Comparison of ENCODE assay signal across 10 cellular contexts in genomic region chr2:43168016-43168369, GRCh38. TPM values are rescaled to one million over a fixed set of nuclear protein-coding genes. Genes with fewer than 3 reads are reported as not detected.
DNase-seq lines count a peak whose midpoint lies in the region; ATAC-seq and TF ChIP-seq lines count a peak whose summit lies in the region.
"Had no signal": no experiment of that assay in that cellular context is flagged by ENCODE, and none has a peak within 500 bp of the region (broad histone marks: within the 10 kb centered on the region; RNA-seq: fewer than 3 reads in every experiment).

No MANE protein-coding gene starts in this region.

- H3K9me3 ChIP-seq in liver (ENCODE audit: control insufficient read depth in 4 of 4, low read length in 3 of 4), result no peaks in the 10 kb centered on the region

- peak overlapping the region; percentile 66 to 78 for H3K27ac ChIP-seq in liver (ENCODE audit: low read depth in 1 of 2, low read length in 2 of 2)

- 93% methylated on average over 1 of the region's 1 CpG for WGBS in liver

- no peaks in the 10 kb centered on the region for H3K36me3 Mint-ChIP-seq in activated CD4-positive, alpha-beta T cell treated with anti-CD3 and anti-CD28 coated beads, Interleukin-2, amount 10 ng/mL, durations not matched to agents 7 days and 5 days (ENCODE audit: low read depth)
- no peaks in the 10 kb centered on the region for H3K36me3 Mint-ChIP-seq in activated CD8-positive, alpha-beta T cell treated with anti-CD3 and anti-CD28 coated beads for 36 hours (ENCODE audit: low read depth)
- H3K36me3 Mint-ChIP-seq in stimulated activated naive B cell treated with anti-CD40 and anti-IgM and Interleukin-4, amounts not matched to agents 10 μg/mL and 1 μg/mL and 100 μg/mL, for 72 hours, result no peaks in the 10 kb centered on the region

- POLR2A ChIA-PET in activated CD4-positive, alpha-beta T cell treated with anti-CD3 and anti-CD28 coated beads, Interleukin-2, amount 10 ng/mL, durations not matched to agents 7 days and 5 days (lab: Charles Lee), result interaction anchor here (0.7 kb wide), 1 partner anchor 312 kb away, joined by 3 read pairs; no protein-coding TSS in a partner anchor
- POLR2A ChIA-PET in activated CD8-positive, alpha-beta T cell treated with anti-CD3 and anti-CD28 coated beads for 36 hours (lab: Charles Lee), result interaction anchor here (0.9 to 19.8 kb wide), 7 partner anchors 8 to 54 kb away, joined by 3 to 252 read pairs (median 5); partner anchors contain the start of gene ZFP36L2

- CTCF ChIA-PET in activated CD4-positive, alpha-beta T cell treated with anti-CD3 and anti-CD28 coated beads, Interleukin-2, amount 10 ng/mL, durations not matched to agents 7 days and 5 days (lab: Charles Lee), result interaction anchor here (0.6 to 4.6 kb wide), 8 partner anchors 10 to 56 kb away, joined by 3 to 42 read pairs (median 4); no protein-coding TSS in a partner anchor
- CTCF ChIA-PET in activated CD8-positive, alpha-beta T cell treated with anti-CD3 and anti-CD28 coated beads for 36 hours (lab: Charles Lee), result interaction anchor here (1.1 to 6.5 kb wide), 7 partner anchors 8 to 53 kb away, joined by 3 to 90 read pairs (median 9); no protein-coding TSS in a partner anchor

- H3K27ac Mint-ChIP-seq in activated CD4-positive, alpha-beta T cell treated with anti-CD3 and anti-CD28 coated beads, Interleukin-2, amount 10 ng/mL, durations not matched to agents 7 days and 5 days, result peak overlapping the region; percentile 94
- peak overlapping the region; percentile 94 for H3K27ac Mint-ChIP-seq in activated CD8-positive, alpha-beta T cell treated with anti-CD3 and anti-CD28 coated beads for 36 hours
- peak overlapping the region; percentile 95 for H3K27ac Mint-ChIP-seq in stimulated activated naive B cell treated with anti-CD40 and anti-IgM and Interleukin-4, amounts not matched to agents 10 μg/mL and 1 μg/mL and 100 μg/mL, for 72 hours

- H3K4me1 ChIP-seq in liver (ENCODE audit: control insufficient read depth in 4 of 4, insufficient read depth in 4 of 4, low read length in 3 of 4), result peaks cover 3 to 16% (median 6%) of the 10 kb centered on the region in 4 donors

- H3K4me3 ChIP-seq in liver (ENCODE audit: low read depth in 1 of 3, low read length in 3 of 3), result no peak overlapping the region

- H3K4me1 Mint-ChIP-seq in activated CD4-positive, alpha-beta T cell treated with anti-CD3 and anti-CD28 coated beads, Interleukin-2, amount 10 ng/mL, durations not matched to agents 7 days and 5 days, result peaks cover 72% of the 10 kb centered on the region
- peaks cover 64% of the 10 kb centered on the region for H3K4me1 Mint-ChIP-seq in activated CD8-positive, alpha-beta T cell treated with anti-CD3 and anti-CD28 coated beads for 36 hours (ENCODE audit: low read depth)
- peaks cover 47 to 67% of the 10 kb centered on the region in 2 donors for H3K4me1 Mint-ChIP-seq in stimulated activated naive B cell treated with anti-CD40 and anti-IgM and Interleukin-4, amounts not matched to agents 10 μg/mL and 1 μg/mL and 100 μg/mL, for 72 hours

- H3K4me3 Mint-ChIP-seq in activated CD4-positive, alpha-beta T cell treated with anti-CD3 and anti-CD28 coated beads, Interleukin-2, amount 10 ng/mL, durations not matched to agents 7 days and 5 days, result no peak overlapping the region
- H3K4me3 Mint-ChIP-seq in activated CD8-positive, alpha-beta T cell treated with anti-CD3 and anti-CD28 coated beads for 36 hours, result no peak overlapping the region
- peak overlapping the region in 1 of 2 donors; percentile 0 for H3K4me3 Mint-ChIP-seq in stimulated activated naive B cell treated with anti-CD40 and anti-IgM and Interleukin-4, amounts not matched to agents 10 μg/mL and 1 μg/mL and 100 μg/mL, for 72 hours

- H3K9me3 Mint-ChIP-seq in activated CD4-positive, alpha-beta T cell treated with anti-CD3 and anti-CD28 coated beads, Interleukin-2, amount 10 ng/mL, durations not matched to agents 7 days and 5 days, result no peaks in the 10 kb centered on the region
- no peaks in the 10 kb centered on the region for H3K9me3 Mint-ChIP-seq in activated CD8-positive, alpha-beta T cell treated with anti-CD3 and anti-CD28 coated beads for 36 hours
- H3K9me3 Mint-ChIP-seq in stimulated activated naive B cell treated with anti-CD40 and anti-IgM and Interleukin-4, amounts not matched to agents 10 μg/mL and 1 μg/mL and 100 μg/mL, for 72 hours, result peaks cover 2 to 3% of the 10 kb centered on the region in 2 donors

- no peak for DNase-seq in activated CD4-positive, alpha-beta T cell treated with anti-CD3 and anti-CD28 coated beads, Interleukin-2, amount 10 ng/mL, durations not matched to agents 7 days and 5 days
- DNase-seq in activated CD4-positive, alpha-beta T cell treated with anti-CD3 and anti-CD28 coated beads for 1 hour, result no peak
- no peak for DNase-seq in activated CD8-positive, alpha-beta T cell treated with anti-CD3 and anti-CD28 coated beads for 36 hours
- no peak for DNase-seq in stimulated activated naive B cell treated with anti-CD40 and anti-IgM and Interleukin-4, amounts not matched to agents 10 μg/mL and 1 μg/mL and 100 μg/mL, for 72 hours
- no peak for DNase-seq in stimulated activated CD4-positive, alpha-beta T cell treated with anti-CD3 and anti-CD28 coated beads, Interleukin-1b, Interleukin-23, amount 100 ng/mL, for 48 hours
- DNase-seq in HuH-7 (ENCODE audit: low spot score), result no peak
- no peak for DNase-seq in DMS53 (lab: John Stamatoyannopoulos, UW)
- DNase-seq: activated gamma-delta T cell treated with Interleukin-2 at 50 U/mL for 16 hours, Karpas-422 had no signal

- ATAC-seq in activated CD8-positive, alpha-beta T cell treated with anti-CD3 and anti-CD28 coated beads for 36 hours, result no peak
- ATAC-seq in stimulated activated naive B cell treated with anti-CD40 and anti-IgM and Interleukin-4, amounts not matched to agents 10 μg/mL and 1 μg/mL and 100 μg/mL, for 72 hours (replicated peaks), result no peak

- no peaks in the 10 kb centered on the region for H3K27me3 ChIP-seq in liver (ENCODE audit: control insufficient read depth in 4 of 4, insufficient read depth in 4 of 4, low read length in 3 of 4)

- intact Hi-C loops in activated CD8-positive, alpha-beta T cell treated with anti-CD3 and anti-CD28 coated beads for 36 hours (cut with micrococcal nuclease), result no loop called here

- no peak for TF ChIP-seq CTCF in activated CD8-positive, alpha-beta T cell treated with anti-CD3 and anti-CD28 coated beads for 36 hours (IDR thresholded peaks at IDR 0.05)
- TF ChIP-seq CTCF in liver (IDR thresholded peaks at IDR 0.05; ENCODE audit: low read depth, low read length, missing input control), result no peak

- H3K9ac ChIP-seq in liver (ENCODE audit: low read depth in 1 of 2, low read length in 2 of 2), result no peak overlapping the region

- no peak for TF ChIP-seq RAD21 in liver (IDR thresholded peaks at IDR 0.05)

- H3K36me3 ChIP-seq in liver (ENCODE audit: control insufficient read depth in 4 of 4, insufficient read depth in 3 of 4, low read depth in 1 of 4, low read length in 3 of 4), result no peaks in the 10 kb centered on the region

- no peaks in the 10 kb centered on the region for H3K27me3 Mint-ChIP-seq in activated CD4-positive, alpha-beta T cell treated with anti-CD3 and anti-CD28 coated beads, Interleukin-2, amount 10 ng/mL, durations not matched to agents 7 days and 5 days
- H3K27me3 Mint-ChIP-seq in activated CD8-positive, alpha-beta T cell treated with anti-CD3 and anti-CD28 coated beads for 36 hours, result no peaks in the 10 kb centered on the region
- H3K27me3 Mint-ChIP-seq in stimulated activated naive B cell treated with anti-CD40 and anti-IgM and Interleukin-4, amounts not matched to agents 10 μg/mL and 1 μg/mL and 100 μg/mL, for 72 hours, result no peaks in the 10 kb centered on the region

TF ChIP-seq in liver, 16 proteins besides CTCF, POLR2A, EP300 and RAD21:
- TF ChIP-seq HNF4G (IDR thresholded peaks at IDR 0.05), result no peak
- TF ChIP-seq MAX (IDR thresholded peaks at IDR 0.05), result no peak
- TF ChIP-seq NR2F2 (IDR thresholded peaks at IDR 0.05), result no peak
- TF ChIP-seq SP1 (IDR thresholded peaks at IDR 0.05), result no peak
- TF ChIP-seq ATF3 (IDR thresholded peaks at IDR 0.05), result no peak

RNA-seq across cellular contexts. Expression of gene ZFP36L2, which starts 58.4 kb away (rescaled TPM):
- 100 to 1,000 TPM; 210 to 228 TPM for total RNA-seq in activated CD4-positive, alpha-beta T cell treated with anti-CD3 and anti-CD28 coated beads, Interleukin-2, amount 10 ng/mL, durations not matched to agents 7 days and 5 days
- total RNA-seq in activated CD8-positive, alpha-beta T cell treated with anti-CD3 and anti-CD28 coated beads for 36 hours, result 100 to 1,000 TPM; 102 to 106 TPM
- 10 to 100 TPM; 10.3 to 19.7 TPM for total RNA-seq in liver
- polyA plus RNA-seq in liver, result 10 to 100 TPM; 18.1 to 26.8 TPM

Comparison
In these comparisons a context has a peak if more than half of its experiments do, and no peak if none do; other contexts are left out.
1. RNA of gene ZFP36L2, which starts 58.4 kb away (total RNA-seq): 210 to 228 TPM in activated CD4-positive, alpha-beta T cell treated with anti-CD3 and anti-CD28 coated beads, Interleukin-2, amount 10 ng/mL, durations not matched to agents 7 days and 5 days and 102 to 106 TPM in activated CD8-positive, alpha-beta T cell treated with anti-CD3 and anti-CD28 coated beads for 36 hours; 10.3 to 19.7 TPM in liver; every median in the first group is over 4 times any median in the second.
2. Peak in every context shown above with its lines, with median percentiles within 50 percentile points of each other: H3K27ac Mint-ChIP-seq.